Comparison of ENCODE assay signal across 2 cellular contexts in genomic region chr14:32567543-32568384, GRCh38.
TF ChIP-seq lines count a peak whose summit lies in the region.

No MANE protein-coding gene starts in this region.

TF ChIP-seq in SK-N-SH treated with all-trans-retinoic acid at 6 μM for 48 hours, 23 proteins besides CTCF, POLR2A, EP300 and RAD21 (continued from another document):
- TF ChIP-seq CREB5 (CRISPR knock-in tag; IDR thresholded peaks at IDR 0.05; ENCODE audit: low read depth) (no peak), OSR1 (CRISPR knock-in tag; IDR thresholded peaks at IDR 0.05) (no peak), GLIS3 (CRISPR knock-in tag; IDR thresholded peaks at IDR 0.05) (no peak), ZC3H10 (CRISPR knock-in tag; IDR thresholded peaks at IDR 0.05) (no peak)
- TF ChIP-seq, protein P1, sequence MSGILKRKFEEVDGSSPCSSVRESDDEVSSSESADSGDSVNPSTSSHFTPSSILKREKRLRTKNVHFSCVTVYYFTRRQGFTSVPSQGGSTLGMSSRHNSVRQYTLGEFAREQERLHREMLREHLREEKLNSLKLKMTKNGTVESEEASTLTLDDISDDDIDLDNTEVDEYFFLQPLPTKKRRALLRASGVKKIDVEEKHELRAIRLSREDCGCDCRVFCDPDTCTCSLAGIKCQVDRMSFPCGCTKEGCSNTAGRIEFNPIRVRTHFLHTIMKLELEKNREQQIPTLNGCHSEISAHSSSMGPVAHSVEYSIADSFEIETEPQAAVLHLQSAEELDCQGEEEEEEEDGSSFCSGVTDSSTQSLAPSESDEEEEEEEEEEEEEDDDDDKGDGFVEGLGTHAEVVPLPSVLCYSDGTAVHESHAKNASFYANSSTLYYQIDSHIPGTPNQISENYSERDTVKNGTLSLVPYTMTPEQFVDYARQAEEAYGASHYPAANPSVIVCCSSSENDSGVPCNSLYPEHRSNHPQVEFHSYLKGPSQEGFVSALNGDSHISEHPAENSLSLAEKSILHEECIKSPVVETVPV (CRISPR knock-in tag; IDR thresholded peaks at IDR 0.05), result no peak

TF ChIP-seq in HepG2, 621 proteins besides CTCF, POLR2A, EP300 and RAD21 (continued from another document):
- TF ChIP-seq PRDM15 (CRISPR knock-in tag; IDR thresholded peaks at IDR 0.05), result no peak
- no peak for TF ChIP-seq HBP1 (CRISPR knock-in tag; IDR thresholded peaks at IDR 0.05; ENCODE audit: low read depth)
- TF ChIP-seq, protein P2, sequence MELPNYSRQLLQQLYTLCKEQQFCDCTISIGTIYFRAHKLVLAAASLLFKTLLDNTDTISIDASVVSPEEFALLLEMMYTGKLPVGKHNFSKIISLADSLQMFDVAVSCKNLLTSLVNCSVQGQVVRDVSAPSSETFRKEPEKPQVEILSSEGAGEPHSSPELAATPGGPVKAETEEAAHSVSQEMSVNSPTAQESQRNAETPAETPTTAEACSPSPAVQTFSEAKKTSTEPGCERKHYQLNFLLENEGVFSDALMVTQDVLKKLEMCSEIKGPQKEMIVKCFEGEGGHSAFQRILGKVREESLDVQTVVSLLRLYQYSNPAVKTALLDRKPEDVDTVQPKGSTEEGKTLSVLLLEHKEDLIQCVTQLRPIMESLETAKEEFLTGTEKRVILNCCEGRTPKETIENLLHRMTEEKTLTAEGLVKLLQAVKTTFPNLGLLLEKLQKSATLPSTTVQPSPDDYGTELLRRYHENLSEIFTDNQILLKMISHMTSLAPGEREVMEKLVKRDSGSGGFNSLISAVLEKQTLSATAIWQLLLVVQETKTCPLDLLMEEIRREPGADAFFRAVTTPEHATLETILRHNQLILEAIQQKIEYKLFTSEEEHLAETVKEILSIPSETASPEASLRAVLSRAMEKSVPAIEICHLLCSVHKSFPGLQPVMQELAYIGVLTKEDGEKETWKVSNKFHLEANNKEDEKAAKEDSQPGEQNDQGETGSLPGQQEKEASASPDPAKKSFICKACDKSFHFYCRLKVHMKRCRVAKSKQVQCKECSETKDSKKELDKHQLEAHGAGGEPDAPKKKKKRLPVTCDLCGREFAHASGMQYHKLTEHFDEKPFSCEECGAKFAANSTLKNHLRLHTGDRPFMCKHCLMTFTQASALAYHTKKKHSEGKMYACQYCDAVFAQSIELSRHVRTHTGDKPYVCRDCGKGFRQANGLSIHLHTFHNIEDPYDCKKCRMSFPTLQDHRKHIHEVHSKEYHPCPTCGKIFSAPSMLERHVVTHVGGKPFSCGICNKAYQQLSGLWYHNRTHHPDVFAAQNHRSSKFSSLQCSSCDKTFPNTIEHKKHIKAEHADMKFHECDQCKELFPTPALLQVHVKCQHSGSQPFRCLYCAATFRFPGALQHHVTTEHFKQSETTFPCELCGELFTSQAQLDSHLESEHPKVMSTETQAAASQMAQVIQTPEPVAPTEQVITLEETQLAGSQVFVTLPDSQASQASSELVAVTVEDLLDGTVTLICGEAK (IDR thresholded peaks at IDR 0.05), result 0 out of 2 replicates have a peak, but pooled peaks have one; percentile 31
- TF ChIP-seq, protein P2 (CRISPR knock-in tag; IDR thresholded peaks at IDR 0.05), result no peak
- TF ChIP-seq ZNF160 (CRISPR knock-in tag; IDR thresholded peaks at IDR 0.05), result no peak
- TF ChIP-seq ZNF34 (CRISPR knock-in tag; IDR thresholded peaks at IDR 0.05; ENCODE audit: borderline replicate concordance), result no peak
- no peak for TF ChIP-seq SATB2 (CRISPR knock-in tag; IDR thresholded peaks at IDR 0.05)
